In genomic region chr16:27363246-27363632, GRCh38 we compare ENCODE assay signal across 17 cellular contexts. TPM values are rescaled to one million over a fixed set of nuclear protein-coding genes. Genes with fewer than 3 reads are reported as not detected.
DNase-seq lines count a peak whose midpoint lies in the region; ATAC-seq and TF ChIP-seq lines count a peak whose summit lies in the region.
"Had no signal": no experiment of that assay in that cellular context is flagged by ENCODE, and none has a peak within 500 bp of the region (broad histone marks: within the 10 kb centered on the region; RNA-seq: fewer than 3 reads in every experiment).

No MANE protein-coding gene starts in this region.

- peaks cover 2% of the 10 kb centered on the region for H3K9me3 Mint-ChIP-seq in activated naive CD4-positive, alpha-beta T cell treated with anti-CD3 and anti-CD28 coated beads, Interleukin-2, amount 10 ng/mL, durations not matched to agents 7 days and 5 days
- no peaks in the 10 kb centered on the region for H3K9me3 Mint-ChIP-seq in activated naive CD4-positive, alpha-beta T cell treated with anti-CD3 and anti-CD28 coated beads, Interleukin-2, amount 50 U/mL, for 72 hours
- peaks cover 8% of the 10 kb centered on the region; the same call in 1 of the 2 replicates for H3K9me3 Mint-ChIP-seq in WTC11

- peak overlapping the region in 3 of 4 donors; percentile 11 to 59 (median 58) for H3K27ac ChIP-seq in gastroesophageal sphincter
- H3K27ac ChIP-seq: uterus had no signal

- no peak for ATAC-seq in activated naive CD4-positive, alpha-beta T cell treated with anti-CD3 and anti-CD28 coated beads, Interleukin-2, amount 50 U/mL, for 72 hours
- no peak for ATAC-seq in gastroesophageal sphincter
- no peak for ATAC-seq in HG02798 (IDR thresholded peaks at IDR 0.05; ENCODE audit: poor library complexity, unreplicated experiment)
- no peak for ATAC-seq in WTC11

- CTCF ChIA-PET in activated naive CD4-positive, alpha-beta T cell treated with anti-CD3 and anti-CD28 coated beads, Interleukin-2, amount 10 ng/mL, durations not matched to agents 7 days and 5 days (lab: Charles Lee), result no interaction called here
- CTCF ChIA-PET in WTC11 (lab: Charles Lee), result interaction anchor here (0.7 to 2.4 kb wide), 3 partner anchors 125 to 184 kb away, joined by 3 to 11 read pairs (median 6); no protein-coding TSS in a partner anchor

- peaks cover 0 to 33% (median 12%) of the 10 kb centered on the region in 3 donors for H3K4me1 ChIP-seq in gastroesophageal sphincter
- H3K4me1 ChIP-seq: uterus had no signal

- TF ChIP-seq POLR2A in gastroesophageal sphincter (IDR thresholded peaks at IDR 0.05), result no peak

- H3K4me3 Mint-ChIP-seq in activated naive CD4-positive, alpha-beta T cell treated with anti-CD3 and anti-CD28 coated beads, Interleukin-2, amount 10 ng/mL, durations not matched to agents 7 days and 5 days, result no peak overlapping the region
- no peak overlapping the region for H3K4me3 Mint-ChIP-seq in WTC11
- H3K4me3 Mint-ChIP-seq: T-helper 1 cell treated with Interleukin-12 subunit alpha and Interleukin-12 subunit beta and Interleukin-4 antibody, amounts not matched to agents 30 μg/mL and 1 μg/mL, for 36 hours had no signal

- H3K27me3 Mint-ChIP-seq in activated naive CD4-positive, alpha-beta T cell treated with anti-CD3 and anti-CD28 coated beads, Interleukin-2, amount 10 ng/mL, durations not matched to agents 7 days and 5 days, result no peaks in the 10 kb centered on the region
- H3K27me3 Mint-ChIP-seq in WTC11 (ENCODE audit: low read depth), result no peaks in the 10 kb centered on the region

- peaks cover 0 to 63% of the 10 kb centered on the region in 2 donors for H3K36me3 ChIP-seq in gastroesophageal sphincter
- H3K36me3 ChIP-seq: uterus had no signal

- TF ChIP-seq EP300 in gastroesophageal sphincter (IDR thresholded peaks at IDR 0.05), result no peak

- POLR2A ChIA-PET in WTC11 (lab: Charles Lee), result no interaction called here

- H3K27me3 ChIP-seq in gastroesophageal sphincter, result no peaks in the 10 kb centered on the region
- H3K27me3 ChIP-seq: colonic mucosa, uterus had no signal

- TF ChIP-seq CTCF in gastroesophageal sphincter (IDR thresholded peaks at IDR 0.05) (no peak), WTC11 (IDR thresholded peaks at IDR 0.05) (no peak; the same call in 1 of the 2 replicates)

- H3K9me3 ChIP-seq in gastroesophageal sphincter, result no peaks in the 10 kb centered on the region
- H3K9me3 ChIP-seq: colonic mucosa, uterus had no signal

- H3K4me1 Mint-ChIP-seq in activated naive CD4-positive, alpha-beta T cell treated with anti-CD3 and anti-CD28 coated beads, Interleukin-2, amount 10 ng/mL, durations not matched to agents 7 days and 5 days, result peaks cover 64% of the 10 kb centered on the region
- peaks cover 3% of the 10 kb centered on the region; the same call in 1 of the 2 replicates for H3K4me1 Mint-ChIP-seq in WTC11

- no peak for DNase-seq in activated naive CD4-positive, alpha-beta T cell treated with anti-CD3 and anti-CD28 coated beads, Interleukin-2, amount 10 ng/mL, durations not matched to agents 7 days and 5 days
- no peak for DNase-seq in activated naive CD4-positive, alpha-beta T cell (lab: John Stamatoyannopoulos, UW)
- DNase-seq in activated naive CD4-positive, alpha-beta T cell treated with anti-CD3 and anti-CD28 coated beads, Interleukin-2, amount 50 U/mL, for 72 hours (ENCODE audit: low spot score in 2 of 2), result no peak
- DNase-seq in NCI-H1105 treated with DMSO at 0.1 percent for 48 hours (lab: John Stamatoyannopoulos, UW), result no peak
- no peak for DNase-seq in WTC11 (ENCODE audit: low spot score)
- no peak for DNase-seq in NCI-H82 treated with DMSO at 0.1 percent for 48 hours (lab: John Stamatoyannopoulos, UW; ENCODE audit: unreplicated experiment)
- DNase-seq: activated T-cell treated with anti-CD3 and anti-CD28 coated beads for 4 hours, glutamatergic neuron, HCEC 1CT, mesenchymal stem cell, NCI-H1417 treated with DMSO at 0.1 percent for 48 hours, NCI-H345 had no signal

- peak overlapping the region; percentile 99 for H3K27ac Mint-ChIP-seq in activated naive CD4-positive, alpha-beta T cell treated with anti-CD3 and anti-CD28 coated beads, Interleukin-2, amount 10 ng/mL, durations not matched to agents 7 days and 5 days
- peak overlapping the region; percentile 82 to 98 for H3K27ac Mint-ChIP-seq in activated naive CD4-positive, alpha-beta T cell treated with anti-CD3 and anti-CD28 coated beads, Interleukin-2, amount 50 U/mL, for 72 hours
- H3K27ac Mint-ChIP-seq in WTC11, result no peak overlapping the region
- H3K27ac Mint-ChIP-seq: T-helper 1 cell treated with Interleukin-12 subunit alpha and Interleukin-12 subunit beta and Interleukin-4 antibody, amounts not matched to agents 30 μg/mL and 1 μg/mL, for 36 hours had no signal

- H3K4me3 ChIP-seq in gastroesophageal sphincter, result no peak overlapping the region
- H3K4me3 ChIP-seq: colonic mucosa, uterus had no signal

- H3K36me3 Mint-ChIP-seq in activated naive CD4-positive, alpha-beta T cell treated with anti-CD3 and anti-CD28 coated beads, Interleukin-2, amount 10 ng/mL, durations not matched to agents 7 days and 5 days, result peaks cover 74% of the 10 kb centered on the region
- H3K36me3 Mint-ChIP-seq in activated naive CD4-positive, alpha-beta T cell treated with anti-CD3 and anti-CD28 coated beads, Interleukin-2, amount 50 U/mL, for 72 hours, result peaks cover 32 to 73% of the 10 kb centered on the region in 2 donors
- peaks cover 21% of the 10 kb centered on the region for H3K36me3 Mint-ChIP-seq in WTC11

- WGBS in gastroesophageal sphincter (ENCODE audit: low coverage in 1 of 2), 2 donors, result no CpG with 5 or more reads among the region's 5 CpGs

TF ChIP-seq in WTC11, 78 proteins besides CTCF, POLR2A, EP300 and RAD21 (continues in another document):
- TF ChIP-seq ZNF232 (CRISPR knock-in tag; IDR thresholded peaks at IDR 0.05), result no peak
- TF ChIP-seq ESRRA (CRISPR knock-in tag; IDR thresholded peaks at IDR 0.05; ENCODE audit: borderline replicate concordance), result no peak
- TF ChIP-seq IRF2 (CRISPR knock-in tag; IDR thresholded peaks at IDR 0.05; ENCODE audit: borderline replicate concordance, low read depth), result no peak
- TF ChIP-seq ZNF263 (CRISPR knock-in tag; IDR thresholded peaks at IDR 0.05; ENCODE audit: low read depth), result no peak
- no peak for TF ChIP-seq ZNF425 (CRISPR knock-in tag; conservative IDR thresholded peaks at IDR 0.05)
- TF ChIP-seq SOX15 (CRISPR knock-in tag; IDR thresholded peaks at IDR 0.05), result no peak
- no peak for TF ChIP-seq ZNF671 (CRISPR knock-in tag; IDR thresholded peaks at IDR 0.05)
- no peak for TF ChIP-seq KAT7 (CRISPR knock-in tag; IDR thresholded peaks at IDR 0.05; ENCODE audit: borderline replicate concordance)
- no peak for TF ChIP-seq NFYB (CRISPR knock-in tag; conservative IDR thresholded peaks at IDR 0.05; ENCODE audit: low read depth)
- TF ChIP-seq AFF4 (CRISPR knock-in tag; IDR thresholded peaks at IDR 0.05; ENCODE audit: borderline replicate concordance), result no peak
- TF ChIP-seq FOXK1 (CRISPR knock-in tag; IDR thresholded peaks at IDR 0.05), result no peak
- TF ChIP-seq NR1H2 (CRISPR knock-in tag; IDR thresholded peaks at IDR 0.05), result no peak

RNA-seq across cellular contexts. Expression of gene IL21R, which starts 38.7 kb away (rescaled TPM):
- 100 to 1,000 TPM; 103 to 106 TPM for total RNA-seq in activated naive CD4-positive, alpha-beta T cell treated with anti-CD3 and anti-CD28 coated beads, Interleukin-2, amount 50 U/mL, for 72 hours
- under 1 TPM in 3 of 4 donors, not detected in 1; 0.23 to 0.40 (median 0.25) TPM for total RNA-seq in gastroesophageal sphincter
- total RNA-seq in WTC11 (2021), result 0.27 to 0.70 TPM (median 0.32 TPM) in 3 replicates

RNA-seq across cellular contexts. Expression of gene IL4R, which starts 49.5 kb away (rescaled TPM):
- 100 to 1,000 TPM; 166 to 218 TPM for total RNA-seq in activated naive CD4-positive, alpha-beta T cell treated with anti-CD3 and anti-CD28 coated beads, Interleukin-2, amount 50 U/mL, for 72 hours
- total RNA-seq in gastroesophageal sphincter (100 to 1,000 TPM in 2 of 4 donors, 10 to 100 TPM in 2; 72.3 to 212 (median 110) TPM), WTC11 (2021) (22.2 to 28.7 TPM (median 22.4 TPM) in 3 replicates)

Comparison
In these comparisons a context has a peak if more than half of its experiments do, and no peak if none do; other contexts are left out.
1. RNA of gene IL21R, which starts 38.7 kb away (total RNA-seq): 103 to 106 TPM in activated naive CD4-positive, alpha-beta T cell treated with anti-CD3 and anti-CD28 coated beads, Interleukin-2, amount 50 U/mL, for 72 hours; 0.27 to 0.70 TPM in WTC11 and 0.23 to 0.40 TPM in gastroesophageal sphincter; every median in the first group is over 10 times any median in the second.